2 cellular contexts compared by ENCODE assay signal in genomic region chr10:100038561-100039071, GRCh38.
A peak's percentile ranks its signal among the peaks of the same experiment; 100 is the strongest.
TF ChIP-seq lines count a peak whose summit lies in the region.

No MANE protein-coding gene starts in this region.

TF ChIP-seq in GM12878, 131 proteins besides CTCF, POLR2A, EP300 and RAD21:
- TF ChIP-seq BHLHE40 (IDR thresholded peaks at IDR 0.05; ENCODE audit: borderline replicate concordance in 1 of 2, low read depth in 2 of 2, low read length in 1 of 2) (no peak), FOS (IDR thresholded peaks at IDR 0.05; ENCODE audit: borderline replicate concordance, extremely low read depth, insufficient read length) (no peak), ZNF207 (IDR thresholded peaks at IDR 0.05; ENCODE audit: borderline replicate concordance) (no peak), NFIC (IDR thresholded peaks at IDR 0.05; ENCODE audit: low read depth, low read length) (no peak), MXI1 (IDR thresholded peaks at IDR 0.05; ENCODE audit: low read depth, low read length) (no peak), IKZF1 (conservative IDR thresholded peaks at IDR 0.05) (0 out of 2 replicates have a peak, but pooled peaks have one; percentile 15), PAX5 (IDR thresholded peaks at IDR 0.05; ENCODE audit: borderline replicate concordance, low read depth, low read length) (no peak), RFX5 (IDR thresholded peaks at IDR 0.05; ENCODE audit: low read depth, low read length) (no peak), IKZF2 (IDR thresholded peaks at IDR 0.05) (peak; percentile 17 to 41; a peak in 2 of 4 replicates), KLF5 (IDR thresholded peaks at IDR 0.05; ENCODE audit: partially characterized antibody) (no peak), GATAD2B (conservative IDR thresholded peaks at IDR 0.05; ENCODE audit: low read depth) (no peak), FOXM1 (IDR thresholded peaks at IDR 0.05; ENCODE audit: low read depth, low read length) (no peak), SUZ12 (IDR thresholded peaks at IDR 0.05; ENCODE audit: unreplicated experiment) (no peak), POU2F2 (IDR thresholded peaks at IDR 0.05; ENCODE audit: borderline replicate concordance, low read depth, low read length) (no peak), EED (IDR thresholded peaks at IDR 0.05; ENCODE audit: low read depth) (peak; percentile 80; the same call in 1 of the 2 replicates), NR2C2 (IDR thresholded peaks at IDR 0.05; ENCODE audit: borderline replicate concordance, control insufficient read depth, insufficient read length, low read depth) (no peak), RBBP5 (conservative IDR thresholded peaks at IDR 0.05) (no peak), JUNB (IDR thresholded peaks at IDR 0.05) (no peak)
- TF ChIP-seq, protein P1, sequence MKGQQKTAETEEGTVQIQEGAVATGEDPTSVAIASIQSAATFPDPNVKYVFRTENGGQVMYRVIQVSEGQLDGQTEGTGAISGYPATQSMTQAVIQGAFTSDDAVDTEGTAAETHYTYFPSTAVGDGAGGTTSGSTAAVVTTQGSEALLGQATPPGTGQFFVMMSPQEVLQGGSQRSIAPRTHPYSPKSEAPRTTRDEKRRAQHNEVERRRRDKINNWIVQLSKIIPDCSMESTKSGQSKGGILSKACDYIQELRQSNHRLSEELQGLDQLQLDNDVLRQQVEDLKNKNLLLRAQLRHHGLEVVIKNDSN (IDR thresholded peaks at IDR 0.05; ENCODE audit: borderline replicate concordance, extremely low read length, insufficient read depth, low read depth, low read length): no peak

TF ChIP-seq in HepG2, 621 proteins besides CTCF, POLR2A, EP300 and RAD21 (continues in another document):
- TF ChIP-seq MXD4 (CRISPR knock-in tag; IDR thresholded peaks at IDR 0.05) (no peak), ZNF281 (CRISPR knock-in tag; IDR thresholded peaks at IDR 0.05; ENCODE audit: borderline replicate concordance) (no peak), BRF2 (CRISPR knock-in tag; IDR thresholded peaks at IDR 0.05) (no peak), HMG20B (CRISPR knock-in tag; conservative IDR thresholded peaks at IDR 0.05) (no peak), FOXA3 (CRISPR knock-in tag; IDR thresholded peaks at IDR 0.05) (no peak), GFI1 (CRISPR knock-in tag; IDR thresholded peaks at IDR 0.05; ENCODE audit: borderline replicate concordance) (peak; percentile 59; the same call in 1 of the 2 replicates), POLR2AphosphoS5 (IDR thresholded peaks at IDR 0.05; ENCODE audit: low read depth, low read length) (peak; percentile 47; the same call in 1 of the 2 replicates), SP5 (CRISPR knock-in tag; IDR thresholded peaks at IDR 0.05; ENCODE audit: borderline replicate concordance, low read depth) (peak; percentile 47; the same call in 1 of the 2 replicates), HNRNPUL1 (IDR thresholded peaks at IDR 0.05; ENCODE audit: low read depth, low read length) (no peak), U2AF1 (optimal IDR thresholded peaks at IDR 0.05; ENCODE audit: low read depth, low read length) (no peak), NCOR1 (IDR thresholded peaks at IDR 0.05; ENCODE audit: borderline replicate concordance, low read length) (peak; percentile 81), ZNF768 (CRISPR knock-in tag; IDR thresholded peaks at IDR 0.05) (no peak), ZNF740 (CRISPR knock-in tag; IDR thresholded peaks at IDR 0.05) (no peak), MEIS1 (CRISPR knock-in tag; IDR thresholded peaks at IDR 0.05; ENCODE audit: borderline replicate concordance) (no peak), SNAI1 (CRISPR knock-in tag; IDR thresholded peaks at IDR 0.05; ENCODE audit: borderline replicate concordance) (no peak), ZFP36L2 (CRISPR knock-in tag; IDR thresholded peaks at IDR 0.05) (no peak), SAP130 (CRISPR knock-in tag; IDR thresholded peaks at IDR 0.05; ENCODE audit: low read depth) (0 out of 2 replicates have a peak, but pooled peaks have one; percentile 33), NFE2 (CRISPR knock-in tag; IDR thresholded peaks at IDR 0.05) (no peak), CCAR2 (optimal IDR thresholded peaks at IDR 0.05; ENCODE audit: low read depth, low read length) (no peak), ZNF34 (CRISPR knock-in tag; IDR thresholded peaks at IDR 0.05; ENCODE audit: borderline replicate concordance) (no peak), RXRB (CRISPR knock-in tag; IDR thresholded peaks at IDR 0.05; ENCODE audit: borderline replicate concordance) (peak; percentile 58), YEATS2 (CRISPR knock-in tag; IDR thresholded peaks at IDR 0.05; ENCODE audit: borderline replicate concordance) (no peak), ZNF180 (CRISPR knock-in tag; IDR thresholded peaks at IDR 0.05; ENCODE audit: borderline replicate concordance, low read depth) (no peak), ELF4 (CRISPR knock-in tag; IDR thresholded peaks at IDR 0.05; ENCODE audit: borderline replicate concordance) (no peak), FOXM1 (CRISPR knock-in tag; IDR thresholded peaks at IDR 0.05) (no peak), HNF4G (IDR thresholded peaks at IDR 0.05; ENCODE audit: borderline replicate concordance, low read depth, low read length) (peak; percentile 96), HNF4G (CRISPR knock-in tag; IDR thresholded peaks at IDR 0.05; ENCODE audit: borderline replicate concordance, low read depth) (peak; percentile 95), ZNF619 (CRISPR knock-in tag; IDR thresholded peaks at IDR 0.05) (no peak), ZNF883 (CRISPR knock-in tag; IDR thresholded peaks at IDR 0.05; ENCODE audit: not compliant biosample characterization) (no peak), ZNF777 (CRISPR knock-in tag; IDR thresholded peaks at IDR 0.05) (no peak), TFDP1 (CRISPR knock-in tag; IDR thresholded peaks at IDR 0.05; ENCODE audit: borderline replicate concordance) (no peak)
- TF ChIP-seq, protein P2, sequence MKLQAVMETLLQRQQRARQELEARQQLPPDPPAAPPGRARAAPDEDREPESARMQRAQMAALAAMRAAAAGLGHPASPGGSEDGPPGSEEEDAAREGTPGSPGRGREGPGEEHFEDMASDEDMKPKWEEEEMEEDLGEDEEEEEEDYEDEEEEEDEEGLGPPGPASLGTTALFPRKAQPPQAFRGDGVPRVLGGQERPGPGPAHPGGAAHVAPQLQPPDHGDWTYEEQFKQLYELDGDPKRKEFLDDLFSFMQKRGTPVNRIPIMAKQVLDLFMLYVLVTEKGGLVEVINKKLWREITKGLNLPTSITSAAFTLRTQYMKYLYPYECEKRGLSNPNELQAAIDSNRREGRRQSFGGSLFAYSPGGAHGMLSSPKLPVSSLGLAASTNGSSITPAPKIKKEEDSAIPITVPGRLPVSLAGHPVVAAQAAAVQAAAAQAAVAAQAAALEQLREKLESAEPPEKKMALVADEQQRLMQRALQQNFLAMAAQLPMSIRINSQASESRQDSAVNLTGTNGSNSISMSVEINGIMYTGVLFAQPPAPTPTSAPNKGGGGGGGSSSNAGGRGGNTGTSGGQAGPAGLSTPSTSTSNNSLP (IDR thresholded peaks at IDR 0.05; ENCODE audit: low read depth, low read length): no peak
- TF ChIP-seq, protein P3, sequence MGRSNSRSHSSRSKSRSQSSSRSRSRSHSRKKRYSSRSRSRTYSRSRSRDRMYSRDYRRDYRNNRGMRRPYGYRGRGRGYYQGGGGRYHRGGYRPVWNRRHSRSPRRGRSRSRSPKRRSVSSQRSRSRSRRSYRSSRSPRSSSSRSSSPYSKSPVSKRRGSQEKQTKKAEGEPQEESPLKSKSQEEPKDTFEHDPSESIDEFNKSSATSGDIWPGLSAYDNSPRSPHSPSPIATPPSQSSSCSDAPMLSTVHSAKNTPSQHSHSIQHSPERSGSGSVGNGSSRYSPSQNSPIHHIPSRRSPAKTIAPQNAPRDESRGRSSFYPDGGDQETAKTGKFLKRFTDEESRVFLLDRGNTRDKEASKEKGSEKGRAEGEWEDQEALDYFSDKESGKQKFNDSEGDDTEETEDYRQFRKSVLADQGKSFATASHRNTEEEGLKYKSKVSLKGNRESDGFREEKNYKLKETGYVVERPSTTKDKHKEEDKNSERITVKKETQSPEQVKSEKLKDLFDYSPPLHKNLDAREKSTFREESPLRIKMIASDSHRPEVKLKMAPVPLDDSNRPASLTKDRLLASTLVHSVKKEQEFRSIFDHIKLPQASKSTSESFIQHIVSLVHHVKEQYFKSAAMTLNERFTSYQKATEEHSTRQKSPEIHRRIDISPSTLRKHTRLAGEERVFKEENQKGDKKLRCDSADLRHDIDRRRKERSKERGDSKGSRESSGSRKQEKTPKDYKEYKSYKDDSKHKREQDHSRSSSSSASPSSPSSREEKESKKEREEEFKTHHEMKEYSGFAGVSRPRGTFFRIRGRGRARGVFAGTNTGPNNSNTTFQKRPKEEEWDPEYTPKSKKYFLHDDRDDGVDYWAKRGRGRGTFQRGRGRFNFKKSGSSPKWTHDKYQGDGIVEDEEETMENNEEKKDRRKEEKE (IDR thresholded peaks at IDR 0.05): no peak
- TF ChIP-seq, protein P4, sequence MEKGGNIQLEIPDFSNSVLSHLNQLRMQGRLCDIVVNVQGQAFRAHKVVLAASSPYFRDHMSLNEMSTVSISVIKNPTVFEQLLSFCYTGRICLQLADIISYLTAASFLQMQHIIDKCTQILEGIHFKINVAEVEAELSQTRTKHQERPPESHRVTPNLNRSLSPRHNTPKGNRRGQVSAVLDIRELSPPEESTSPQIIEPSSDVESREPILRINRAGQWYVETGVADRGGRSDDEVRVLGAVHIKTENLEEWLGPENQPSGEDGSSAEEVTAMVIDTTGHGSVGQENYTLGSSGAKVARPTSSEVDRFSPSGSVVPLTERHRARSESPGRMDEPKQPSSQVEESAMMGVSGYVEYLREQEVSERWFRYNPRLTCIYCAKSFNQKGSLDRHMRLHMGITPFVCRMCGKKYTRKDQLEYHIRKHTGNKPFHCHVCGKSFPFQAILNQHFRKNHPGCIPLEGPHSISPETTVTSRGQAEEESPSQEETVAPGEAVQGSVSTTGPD (CRISPR knock-in tag; IDR thresholded peaks at IDR 0.05): no peak
